8 cellular contexts compared by ENCODE assay signal in genomic region chr2:136206613-136207012, GRCh38.
DNase-seq lines count a peak whose midpoint lies in the region; ATAC-seq and TF ChIP-seq lines count a peak whose summit lies in the region.

No MANE protein-coding gene starts in this region.

- H3K36me3 Mint-ChIP-seq in effector memory CD8-positive, alpha-beta T cell (ENCODE audit: insufficient read depth) = no peaks in the 10 kb centered on the region

- peak overlapping the region in 1 of 2 donors; percentile 53 for H3K27ac Mint-ChIP-seq in effector memory CD8-positive, alpha-beta T cell

- no peak overlapping the region for H3K4me3 ChIP-seq in coronary artery

- no peak overlapping the region for H3K27ac ChIP-seq in coronary artery

- intact Hi-C loops in sciatic nerve (cut with DNase I) = no loop called here

- peaks cover 0 to 6% of the 10 kb centered on the region in 2 donors for H3K27me3 Mint-ChIP-seq in effector memory CD8-positive, alpha-beta T cell

- peaks cover 4 to 8% of the 10 kb centered on the region in 2 donors for H3K9me3 Mint-ChIP-seq in effector memory CD8-positive, alpha-beta T cell

- DNase-seq in effector memory CD8-positive, alpha-beta T cell = no peak
- DNase-seq in coronary artery (ENCODE audit: low spot score) (no peak), NCI-H2196 (lab: John Stamatoyannopoulos, UW; ENCODE audit: unreplicated experiment) (no peak), sciatic nerve (ENCODE audit: low spot score) (no peak)
- DNase-seq in effector CD4-positive, alpha-beta T cell = no peak

- no peak for TF ChIP-seq CTCF in coronary artery (IDR thresholded peaks at IDR 0.05)

- H3K4me3 Mint-ChIP-seq in effector memory CD8-positive, alpha-beta T cell = no peak overlapping the region

- ATAC-seq in GM18511 (IDR thresholded peaks at IDR 0.05; ENCODE audit: unreplicated experiment) (peak; percentile 95), GM21447 (IDR thresholded peaks at IDR 0.05; ENCODE audit: unreplicated experiment) (peak; percentile 92), HG03571 (IDR thresholded peaks at IDR 0.05; ENCODE audit: unreplicated experiment) (peak; percentile 94), sciatic nerve (no peak)
- peak; percentile 59 for ATAC-seq in effector memory CD8-positive, alpha-beta T cell (replicated peaks)

- H3K4me1 Mint-ChIP-seq in effector memory CD8-positive, alpha-beta T cell (ENCODE audit: low read depth in 2 of 2) = peaks cover 16 to 19% of the 10 kb centered on the region in 2 donors
